Comparison of ENCODE assay signal across 17 cellular contexts in the genomic region with DNA sequence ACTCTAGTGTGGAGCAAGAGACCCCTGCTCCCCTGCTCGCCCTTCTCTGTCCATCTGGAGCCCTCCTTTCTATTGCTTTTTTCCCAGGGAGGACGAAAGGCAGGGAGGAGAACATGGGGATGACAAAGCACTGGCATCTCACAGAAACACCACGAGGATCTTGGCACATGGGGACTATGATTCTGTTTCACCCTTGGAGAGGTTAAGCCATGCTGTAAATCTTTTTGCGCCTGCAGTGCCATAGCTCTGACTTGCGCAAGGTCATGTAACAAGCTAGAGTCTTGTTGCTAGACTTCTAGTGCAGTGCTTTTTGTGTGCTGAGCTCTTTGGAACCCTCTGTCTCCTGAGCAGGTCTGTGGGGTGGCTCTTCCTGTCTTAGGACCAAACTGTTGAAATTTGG. TPM values are rescaled to one million over a fixed set of nuclear protein-coding genes. Genes with fewer than 3 reads are reported as not detected.
"Had no signal": no experiment of that assay in that cellular context is flagged by ENCODE, and none has a peak within 500 bp of the region (broad histone marks: within the 10 kb centered on the region; RNA-seq: fewer than 3 reads in every experiment).

No MANE protein-coding gene starts in this region.

- H3K27ac ChIP-seq: brain microvascular endothelial cell, colonic mucosa, left ventricle myocardium inferior, prostate gland, spleen had no signal

- H3K36me3 ChIP-seq: brain microvascular endothelial cell, colonic mucosa, esophagus squamous epithelium, heart left ventricle, left ventricle myocardium inferior, prostate gland, spleen had no signal

- H3K4me1 ChIP-seq: colonic mucosa, heart left ventricle, left ventricle myocardium inferior, prostate gland, spleen had no signal

- H3K9me3 ChIP-seq: colonic mucosa, esophagus squamous epithelium, heart left ventricle, left ventricle myocardium inferior, prostate gland, spleen had no signal

- DNase-seq: activated B cell treated with CpG ODN at 0.5 μM for 24 hours; activated CD4-positive, alpha-beta memory T cell treated with anti-CD3 and anti-CD28 coated beads, Interleukin-2, amount 10 ng/mL, durations not matched to agents 7 days and 5 days; activated CD4-positive, alpha-beta T cell treated with anti-CD3 and anti-CD28 coated beads for 48 hours; activated CD8-positive, alpha-beta memory T cell treated with anti-CD3 and anti-CD28 coated beads, Interleukin-2, amount 10 ng/mL, durations not matched to agents 7 days and 5 days; anterior cingulate cortex; brain microvascular endothelial cell; colonic mucosa; esophagus squamous epithelium; foreskin fibroblast; heart left ventricle; left ventricle myocardium inferior; right cardiac atrium; spleen; stimulated activated CD4-positive, alpha-beta T cell treated with anti-CD3 and anti-CD28 coated beads, Interleukin-4, amount 100 ng/mL, for 4 hours; T-cell had no signal

- H3K4me3 ChIP-seq: colonic mucosa, esophagus squamous epithelium, heart left ventricle, left ventricle myocardium inferior, prostate gland, spleen had no signal

- H3K27me3 ChIP-seq: brain microvascular endothelial cell, colonic mucosa, spleen had no signal

RNA-seq across cellular contexts. Expression of a gene that starts 57.3 kb away (rescaled TPM):
- total RNA-seq: activated B cell treated with CpG ODN at 0.5 μM for 24 hours; activated CD4-positive, alpha-beta memory T cell treated with anti-CD3 and anti-CD28 coated beads, Interleukin-2, amount 10 ng/mL, durations not matched to agents 7 days and 5 days; activated CD8-positive, alpha-beta memory T cell treated with anti-CD3 and anti-CD28 coated beads, Interleukin-2, amount 10 ng/mL, durations not matched to agents 7 days and 5 days; kidney epithelial cell had no signal
